ENCODE assay signal across 26 cellular contexts in the genomic region with DNA sequence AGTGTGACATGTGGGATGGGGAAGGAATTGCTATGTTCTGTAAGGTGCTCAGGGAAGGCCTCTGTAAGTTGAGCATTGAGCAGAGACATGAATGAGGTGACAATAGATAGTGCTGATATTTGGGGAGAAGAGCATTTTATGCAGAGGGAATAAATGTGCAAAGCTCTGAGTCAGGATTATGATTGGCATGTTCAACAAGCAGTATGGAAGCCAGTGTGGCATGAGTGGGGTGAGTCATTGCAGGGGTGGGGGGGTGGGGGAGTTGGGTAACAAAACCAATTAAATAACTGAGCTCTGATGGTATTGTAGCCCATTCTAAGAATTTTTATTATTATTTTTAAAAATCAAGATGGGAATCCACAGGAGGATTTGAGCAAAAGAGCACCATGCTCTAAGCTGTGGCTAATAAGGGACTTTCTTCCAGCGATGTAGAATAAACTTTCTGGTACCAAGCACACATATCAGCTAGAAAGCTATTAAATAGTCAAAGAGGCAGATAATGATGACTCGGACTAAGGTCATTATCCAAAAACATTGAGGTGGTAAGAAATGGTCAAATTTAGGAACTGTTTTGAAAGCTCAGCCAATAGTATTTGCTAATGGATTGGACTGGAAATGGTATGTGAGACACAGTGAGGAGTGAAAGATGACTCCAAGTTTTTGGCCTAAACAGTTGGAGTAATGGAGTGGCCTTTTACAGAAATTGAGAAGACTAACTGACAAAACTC.
DNase-seq lines count a peak whose midpoint lies in the region; ATAC-seq and TF ChIP-seq lines count a peak whose summit lies in the region.
"Had no signal": no experiment of that assay in that cellular context is flagged by ENCODE, and none has a peak within 500 bp of the region (broad histone marks: within the 10 kb centered on the region; RNA-seq: fewer than 3 reads in every experiment).

No MANE protein-coding gene starts in this region.

- no peaks in the 10 kb centered on the region for H3K36me3 Mint-ChIP-seq in MCF 10A (ENCODE audit: insufficient read depth, unreplicated experiment)
- no peaks in the 10 kb centered on the region for H3K36me3 Mint-ChIP-seq in CD8-positive, alpha-beta T cell

- no peak overlapping the region for H3K27ac Mint-ChIP-seq in MCF 10A (ENCODE audit: low read depth, unreplicated experiment)
- no peak overlapping the region for H3K27ac Mint-ChIP-seq in CD8-positive, alpha-beta T cell
- H3K27ac Mint-ChIP-seq: activated CD8-positive, alpha-beta T cell treated with anti-CD3 and anti-CD28 coated beads, Interleukin-2, amount 10 ng/mL, durations not matched to agents 7 days and 5 days; progenitor cell of endocrine pancreas; stimulated activated naive CD8-positive, alpha-beta T cell treated with anti-CD3 and anti-CD28 coated beads, Interleukin-15, Interleukin-2, amounts not matched to agents 100 ng/mL and 50 ng/mL, for 24 hours had no signal

- H3K9me3 ChIP-seq in breast epithelium = no peaks in the 10 kb centered on the region
- H3K9me3 ChIP-seq in gastroesophageal sphincter = no peaks in the 10 kb centered on the region
- H3K9me3 ChIP-seq in CD8-positive, alpha-beta T cell (ENCODE audit: low read length) = no peaks in the 10 kb centered on the region
- H3K9me3 ChIP-seq: BLaER1 treated with 17β-estradiol and CSF1 and Interleukin-3, amounts not matched to agents 10 nM and 100 nM; transverse colon had no signal

- peak overlapping the region in 1 of 2 donors; percentile 6 for H3K27ac ChIP-seq in breast epithelium
- H3K27ac ChIP-seq in gastroesophageal sphincter = peak overlapping the region in 1 of 4 donors; percentile 9
- no peak overlapping the region for H3K27ac ChIP-seq in CD8-positive, alpha-beta T cell (ENCODE audit: low read depth, low read length)
- H3K27ac ChIP-seq: BLaER1 treated with 17β-estradiol and CSF1 and Interleukin-3, amounts not matched to agents 10 nM and 100 nM; epithelial cell of prostate had no signal

- POLR2A ChIA-PET in MCF 10A (lab: Yijun Ruan, JAX) = interaction anchor here (0.8 kb wide), 1 partner anchor 11 kb away, joined by 4 read pairs; no protein-coding TSS in a partner anchor
- POLR2A ChIA-PET in CD8-positive, alpha-beta T cell (lab: Charles Lee) = no interaction called here

- intact Hi-C loops in MCF 10A (cut with micrococcal nuclease) (loop anchor here (10.0 kb wide), 1 partner anchor 96 kb away; the partner anchor contains the start of gene PRKG1), breast epithelium (cut with DNase I; ENCODE audit: low total_unique reads) (no loop called here)
- intact Hi-C loops in CD8-positive, alpha-beta T cell (cut with DNase I, micrococcal nuclease) = no loop called here

- no peaks in the 10 kb centered on the region for H3K27me3 Mint-ChIP-seq in MCF 10A (ENCODE audit: insufficient read depth, unreplicated experiment)
- H3K27me3 Mint-ChIP-seq in CD8-positive, alpha-beta T cell (ENCODE audit: low read depth) = no peaks in the 10 kb centered on the region
- H3K27me3 Mint-ChIP-seq: progenitor cell of endocrine pancreas; stimulated activated naive CD8-positive, alpha-beta T cell treated with anti-CD3 and anti-CD28 coated beads, Interleukin-15, Interleukin-2, amounts not matched to agents 100 ng/mL and 50 ng/mL, for 24 hours had no signal

- 72 to 80% methylated on average over 1 to 2 of the region's 2 CpGs for WGBS in gastroesophageal sphincter (ENCODE audit: low coverage in 1 of 2), 2 donors

- CTCF ChIA-PET in MCF 10A (lab: Yijun Ruan, JAX) = interaction anchor here (0.6 to 0.7 kb wide), 2 partner anchors 227 to 789 kb away, joined by 3 to 6 read pairs; no protein-coding TSS in a partner anchor
- CTCF ChIA-PET in CD8-positive, alpha-beta T cell (lab: Charles Lee) = interaction anchor here (0.7 kb wide), 1 partner anchor 34 kb away, joined by 3 read pairs; no protein-coding TSS in a partner anchor

- peak; percentile 25 for DNase-seq in MCF 10A (ENCODE audit: unreplicated experiment)
- no peak for DNase-seq in breast epithelium (ENCODE audit: low spot score in 2 of 2)
- peak; percentile 13 for DNase-seq in amniotic epithelial cell (ENCODE audit: low read depth)
- DNase-seq in activated naive CD4-positive, alpha-beta T cell (lab: John Stamatoyannopoulos, UW) = no peak
- DNase-seq in NCI-H2196 (lab: John Stamatoyannopoulos, UW; ENCODE audit: unreplicated experiment) = no peak
- DNase-seq in CD8-positive, alpha-beta T cell = no peak
- DNase-seq: 8988T; activated CD4-positive, CD25-positive, alpha-beta regulatory T cell treated with anti-CD3 and anti-CD28 coated beads, Interleukin-2, amount 50 U/mL, for 72 hours; activated CD8-positive, alpha-beta T cell treated with anti-CD3 and anti-CD28 coated beads, Interleukin-2, amount 10 ng/mL, durations not matched to agents 7 days and 5 days; activated naive CD4-positive, alpha-beta T cell treated with Interleukin-2 at 50 U/mL for 16 hours; activated T-cell treated with anti-CD3 and anti-CD28 coated beads, Interleukin-2, amount 50 U/mL, for 1 hour; Calu3; glutamatergic neuron; NCI-H2029 treated with DMSO at 0.1 percent for 48 hours; NCI-H446 treated with DMSO at 0.1 percent for 48 hours; NK-92 treated with Interleukin-12 subunit alpha and Interleukin-12 subunit beta, amount 100 ng/mL, for 24 hours; small intestine; transverse colon had no signal

- H3K4me1 Mint-ChIP-seq in MCF 10A (ENCODE audit: insufficient read depth, unreplicated experiment) = peaks cover 23% of the 10 kb centered on the region
- H3K4me1 Mint-ChIP-seq in CD8-positive, alpha-beta T cell (ENCODE audit: low read depth) = no peaks in the 10 kb centered on the region

- H3K27me3 ChIP-seq in breast epithelium = no peaks in the 10 kb centered on the region
- H3K27me3 ChIP-seq in gastroesophageal sphincter = no peaks in the 10 kb centered on the region
- H3K27me3 ChIP-seq in CD8-positive, alpha-beta T cell (ENCODE audit: insufficient read depth, low read length) = no peaks in the 10 kb centered on the region
- H3K27me3 ChIP-seq: BLaER1 treated with 17β-estradiol and CSF1 and Interleukin-3, amounts not matched to agents 10 nM and 100 nM; transverse colon had no signal

- ATAC-seq in gastroesophageal sphincter (peak; percentile 39), HG03095 (IDR thresholded peaks at IDR 0.05; ENCODE audit: unreplicated experiment) (no peak)
- ATAC-seq in CD8-positive, alpha-beta T cell = no peak
- ATAC-seq: activated CD8-positive, alpha-beta T cell treated with anti-CD3 and anti-CD28 coated beads, Interleukin-2, amount 10 ng/mL, durations not matched to agents 7 days and 5 days; K562; left lobe of liver had no signal

- H3K4me1 ChIP-seq in breast epithelium (peaks cover 0 to 5% of the 10 kb centered on the region in 2 donors), gastroesophageal sphincter (no peaks in the 10 kb centered on the region)
- H3K4me1 ChIP-seq in CD8-positive, alpha-beta T cell (ENCODE audit: insufficient read depth, low read length) = no peaks in the 10 kb centered on the region
- H3K4me1 ChIP-seq: BLaER1 treated with 17β-estradiol and CSF1 and Interleukin-3, amounts not matched to agents 10 nM and 100 nM; transverse colon had no signal

- no peak for TF ChIP-seq EP300 in gastroesophageal sphincter (IDR thresholded peaks at IDR 0.05)

- TF ChIP-seq CTCF in MCF 10A (IDR thresholded peaks at IDR 0.05; ENCODE audit: unreplicated experiment) = no peak
- TF ChIP-seq CTCF in breast epithelium (IDR thresholded peaks at IDR 0.05) = no peak
- no peak for TF ChIP-seq CTCF in gastroesophageal sphincter (IDR thresholded peaks at IDR 0.05)
- no peak for TF ChIP-seq CTCF in CD8-positive, alpha-beta T cell (IDR thresholded peaks at IDR 0.05)

- H3K4me3 ChIP-seq in breast epithelium (no peak overlapping the region), gastroesophageal sphincter (no peak overlapping the region)
- H3K4me3 ChIP-seq in CD8-positive, alpha-beta T cell (ENCODE audit: low read depth, low read length) = no peak overlapping the region
- H3K4me3 ChIP-seq: BLaER1 treated with 17β-estradiol and CSF1 and Interleukin-3, amounts not matched to agents 10 nM and 100 nM; K562; transverse colon had no signal

- BruUV-seq in MCF 10A (replicated peaks; lab: Mats Ljungman, UMichigan) = no TSS peak

- TF ChIP-seq POLR2A in breast epithelium (IDR thresholded peaks at IDR 0.05) (no peak), gastroesophageal sphincter (IDR thresholded peaks at IDR 0.05) (no peak)

- no peaks in the 10 kb centered on the region for H3K36me3 ChIP-seq in breast epithelium
- H3K36me3 ChIP-seq in gastroesophageal sphincter = no peaks in the 10 kb centered on the region
- H3K36me3 ChIP-seq in CD8-positive, alpha-beta T cell (ENCODE audit: insufficient read depth, low read length) = no peaks in the 10 kb centered on the region
- H3K36me3 ChIP-seq: BLaER1 treated with 17β-estradiol and CSF1 and Interleukin-3, amounts not matched to agents 10 nM and 100 nM; transverse colon had no signal

- H3K9me3 Mint-ChIP-seq in MCF 10A (ENCODE audit: unreplicated experiment) = no peaks in the 10 kb centered on the region
- H3K9me3 Mint-ChIP-seq in CD8-positive, alpha-beta T cell = no peaks in the 10 kb centered on the region

- no peak overlapping the region for H3K4me3 Mint-ChIP-seq in MCF 10A (ENCODE audit: unreplicated experiment)
- no peak overlapping the region for H3K4me3 Mint-ChIP-seq in CD8-positive, alpha-beta T cell
- H3K4me3 Mint-ChIP-seq: activated CD8-positive, alpha-beta T cell treated with anti-CD3 and anti-CD28 coated beads, Interleukin-2, amount 10 ng/mL, durations not matched to agents 7 days and 5 days; stimulated activated naive CD8-positive, alpha-beta T cell treated with anti-CD3 and anti-CD28 coated beads, Interleukin-15, Interleukin-2, amounts not matched to agents 100 ng/mL and 50 ng/mL, for 24 hours had no signal

Comparison
In these comparisons a context has a peak if more than half of its experiments do, and no peak if none do; other contexts are left out.
1. DNase-seq: peak in MCF 10A (single experiment) and amniotic epithelial cell (single experiment); none in breast epithelium (0 of 2), activated naive CD4-positive, alpha-beta T cell (0 of 4), NCI-H2196 (single experiment) and CD8-positive, alpha-beta T cell (0 of 7).